In the genomic region with DNA sequence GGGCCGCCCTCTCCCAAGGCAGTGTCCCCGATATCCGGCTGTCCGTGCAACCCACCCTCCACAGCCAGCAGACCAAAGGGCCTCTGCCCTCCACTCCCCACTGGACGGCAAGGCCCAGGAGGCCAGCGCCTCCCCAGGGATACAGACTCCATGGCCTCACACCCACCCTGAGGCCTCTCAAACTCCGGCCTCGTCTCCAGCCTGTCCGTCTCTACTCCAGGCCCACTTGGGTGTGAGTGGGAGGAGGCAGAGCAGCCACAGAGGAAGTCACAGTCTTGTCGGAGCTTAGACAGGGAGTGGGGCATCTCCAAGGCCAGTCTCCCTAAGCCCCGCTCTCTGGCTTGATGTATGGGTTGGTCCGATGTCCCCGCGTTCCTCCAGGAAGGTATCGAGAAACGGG, we compare ENCODE assay signal across 16 cellular contexts.
DNase-seq lines count a peak whose midpoint lies in the region; ATAC-seq and TF ChIP-seq lines count a peak whose summit lies in the region.
"Had no signal": no experiment of that assay in that cellular context is flagged by ENCODE, and none has a peak within 500 bp of the region (broad histone marks: within the 10 kb centered on the region; RNA-seq: fewer than 3 reads in every experiment).

No MANE protein-coding gene starts in this region.

- CTCF ChIA-PET in SK-N-SH (lab: Yijun Ruan, JAX) = interaction anchor here (1.4 kb wide), 1 partner anchor 73 kb away, joined by 3 read pairs; a partner anchor contains a TSS

- H3K4me3 ChIP-seq in GM23338 (no peak overlapping the region), NB4 (ENCODE audit: low read depth, low read length) (no peak overlapping the region), neural progenitor cell (no peak overlapping the region), SK-N-SH (ENCODE audit: low read depth in 2 of 2, low read length in 1 of 2) (no peak overlapping the region)
- H3K4me3 ChIP-seq: A549 had no signal

- TF ChIP-seq CTCF in GM23338 (conservative IDR thresholded peaks at IDR 0.05; ENCODE audit: low read depth in 2 of 2) (no peak), NB4 (IDR thresholded peaks at IDR 0.05; ENCODE audit: low read depth, low read length) (no peak), neural progenitor cell (IDR thresholded peaks at IDR 0.05) (no peak), SK-N-SH (IDR thresholded peaks at IDR 0.05) (no peak)

- H3K9me2 ChIP-seq in GM23338 (ENCODE audit: insufficient read depth) = no peaks in the 10 kb centered on the region
- no peaks in the 10 kb centered on the region for H3K9me2 ChIP-seq in SK-N-SH

- DNase-seq in GM23338 (ENCODE audit: low spot score) = no peak
- peak; percentile 16 for DNase-seq in NB4 (ENCODE audit: low read depth)
- DNase-seq in left kidney (ENCODE audit: low read depth, low spot score) = peak; percentile 24
- no peak for DNase-seq in neural progenitor cell (ENCODE audit: low spot score)
- no peak for DNase-seq in SK-N-SH
- DNase-seq: BE2C; CD4-positive, alpha-beta memory T cell; DMS153; DND-41; GDM1; H7 had no signal

- H4K20me1 ChIP-seq in GM23338 (replicated peaks; ENCODE audit: insufficient read depth) = no peaks in the 10 kb centered on the region; the same call in 1 of the 2 replicates
- H4K20me1 ChIP-seq in neural progenitor cell (ENCODE audit: low read depth) = no peaks in the 10 kb centered on the region
- H4K20me1 ChIP-seq in SK-N-SH (ENCODE audit: insufficient read depth) = no peaks in the 10 kb centered on the region

- peaks cover 27% of the 10 kb centered on the region for H3K4me1 ChIP-seq in GM23338 (ENCODE audit: insufficient read depth)
- peaks cover 61% of the 10 kb centered on the region for H3K4me1 ChIP-seq in neural progenitor cell
- peaks cover 0 to 11% of the 10 kb centered on the region in 2 experiments; a peak in 1 of 4 replicates for H3K4me1 ChIP-seq in SK-N-SH (ENCODE audit: control insufficient read depth in 1 of 2, insufficient read depth in 2 of 2, low read depth in 1 of 2, low read length in 1 of 2)
- H3K4me1 ChIP-seq: A549 had no signal

- H2AFZ ChIP-seq in GM23338 (peak overlapping the region; percentile 52; the same call in 1 of the 2 replicates), neural progenitor cell (replicated peaks) (no peak overlapping the region), SK-N-SH (ENCODE audit: low read depth) (no peak overlapping the region)

- no peaks in the 10 kb centered on the region for H3K27me3 ChIP-seq in GM23338 (ENCODE audit: insufficient read depth)
- H3K27me3 ChIP-seq in neural progenitor cell = no peaks in the 10 kb centered on the region
- no peaks in the 10 kb centered on the region; the same call in 1 of the 2 replicates for H3K27me3 ChIP-seq in SK-N-SH (ENCODE audit: insufficient read depth)
- H3K27me3 ChIP-seq: BE2C had no signal

- H3K36me3 Mint-ChIP-seq in GM23338 (ENCODE audit: low read depth) (no peaks in the 10 kb centered on the region), neural progenitor cell (peaks cover 2% of the 10 kb centered on the region)
- H3K36me3 Mint-ChIP-seq: CD4-positive, alpha-beta memory T cell had no signal

- H3K4me1 Mint-ChIP-seq in GM23338 (peaks cover 46% of the 10 kb centered on the region), neural progenitor cell (peaks cover 64% of the 10 kb centered on the region)
- H3K4me1 Mint-ChIP-seq: CD4-positive, alpha-beta memory T cell had no signal

- H3K4me3 Mint-ChIP-seq in GM23338 = peak overlapping the region; percentile 55; the same call in 1 of the 3 replicates
- no peak overlapping the region for H3K4me3 Mint-ChIP-seq in neural progenitor cell
- H3K4me3 Mint-ChIP-seq: CD4-positive, alpha-beta memory T cell had no signal

- no peak overlapping the region for H3K4me2 ChIP-seq in GM23338
- H3K4me2 ChIP-seq in neural progenitor cell = peak overlapping the region; percentile 55
- H3K4me2 ChIP-seq in SK-N-SH = no peak overlapping the region
- H3K4me2 ChIP-seq: A549 had no signal

- H3K9me3 Mint-ChIP-seq in GM23338 (no peaks in the 10 kb centered on the region; the same call in 2 of the 3 replicates), neural progenitor cell (no peaks in the 10 kb centered on the region)
- H3K9me3 Mint-ChIP-seq: CD4-positive, alpha-beta memory T cell had no signal

- H3K27ac Mint-ChIP-seq in GM23338 (no peak overlapping the region), neural progenitor cell (peak overlapping the region; percentile 25)
- H3K27ac Mint-ChIP-seq: CD4-positive, alpha-beta memory T cell had no signal

- WGBS in SK-N-SH (ENCODE audit: low lambda C conversion rate) = 89% methylated on average over 16 of the region's 16 CpGs

- POLR2A ChIA-PET in SK-N-SH (lab: Yijun Ruan, JAX) = no interaction called here

- H3K9ac ChIP-seq in neural progenitor cell (no peak overlapping the region), SK-N-SH (no peak overlapping the region)

- H3K9me3 ChIP-seq in neural progenitor cell (ENCODE audit: low read depth) (no peaks in the 10 kb centered on the region), SK-N-SH (no peaks in the 10 kb centered on the region)
- H3K9me3 ChIP-seq: A549, BE2C had no signal

- peaks cover 44% of the 10 kb centered on the region for H3K27me3 Mint-ChIP-seq in GM23338 (ENCODE audit: insufficient read depth, low read depth, poor library complexity)
- peaks cover 19% of the 10 kb centered on the region for H3K27me3 Mint-ChIP-seq in neural progenitor cell (ENCODE audit: insufficient read depth, low read depth)

- ATAC-seq in GM23338 (no peak; the same call in 2 of the 3 replicates), HG02885 (IDR thresholded peaks at IDR 0.05; ENCODE audit: poor library complexity, unreplicated experiment) (no peak), HG02642 (IDR thresholded peaks at IDR 0.05; ENCODE audit: poor library complexity, unreplicated experiment) (no peak), GM21423 (IDR thresholded peaks at IDR 0.05; ENCODE audit: unreplicated experiment) (no peak)
- ATAC-seq: A549 had no signal

- H3K79me2 ChIP-seq in GM23338 (replicated peaks; ENCODE audit: insufficient read depth) = no peaks in the 10 kb centered on the region
- no peaks in the 10 kb centered on the region for H3K79me2 ChIP-seq in neural progenitor cell (ENCODE audit: low read depth)
- no peaks in the 10 kb centered on the region for H3K79me2 ChIP-seq in SK-N-SH (ENCODE audit: insufficient read depth)

- TF ChIP-seq RAD21 in SK-N-SH (IDR thresholded peaks at IDR 0.05; ENCODE audit: low read length) = no peak

- no peaks in the 10 kb centered on the region for H3K36me3 ChIP-seq in GM23338 (ENCODE audit: insufficient read depth)
- H3K36me3 ChIP-seq in neural progenitor cell = no peaks in the 10 kb centered on the region
- H3K36me3 ChIP-seq in SK-N-SH (replicated peaks in 1 of 2; ENCODE audit: control insufficient read depth in 1 of 2, insufficient read depth in 2 of 2, low read length in 1 of 2) = no peaks in the 10 kb centered on the region
- H3K36me3 ChIP-seq: BE2C had no signal

- TF ChIP-seq POLR2A in NB4 (IDR thresholded peaks at IDR 0.05; ENCODE audit: extremely low read depth, insufficient read length) = no peak

- H3F3A ChIP-seq in GM23338 (replicated peaks; ENCODE audit: low read depth) (0 out of 2 replicates have a peak, but pooled peaks cover 7% of the 10 kb centered on the region), neural progenitor cell (ENCODE audit: low read depth) (peaks cover 46% of the 10 kb centered on the region), SK-N-SH (replicated peaks; ENCODE audit: insufficient read depth) (peaks cover 4% of the 10 kb centered on the region)

- no peak for TF ChIP-seq EP300 in SK-N-SH (IDR thresholded peaks at IDR 0.05; ENCODE audit: borderline replicate concordance in 1 of 2, low read depth in 1 of 2, low read length in 1 of 2)

- H3K27ac ChIP-seq in GM23338 (ENCODE audit: low read depth) = no peak overlapping the region
- H3K27ac ChIP-seq in neural progenitor cell = peak overlapping the region; percentile 85
- H3K27ac ChIP-seq in SK-N-SH (ENCODE audit: low read depth in 2 of 2, low read length in 1 of 2) = no peak overlapping the region
- H3K27ac ChIP-seq: A549, C4-2B had no signal

TF ChIP-seq in GM23338, 12 proteins besides CTCF, POLR2A, EP300 and RAD21 (continues in another document):
- TF ChIP-seq, protein P1, sequence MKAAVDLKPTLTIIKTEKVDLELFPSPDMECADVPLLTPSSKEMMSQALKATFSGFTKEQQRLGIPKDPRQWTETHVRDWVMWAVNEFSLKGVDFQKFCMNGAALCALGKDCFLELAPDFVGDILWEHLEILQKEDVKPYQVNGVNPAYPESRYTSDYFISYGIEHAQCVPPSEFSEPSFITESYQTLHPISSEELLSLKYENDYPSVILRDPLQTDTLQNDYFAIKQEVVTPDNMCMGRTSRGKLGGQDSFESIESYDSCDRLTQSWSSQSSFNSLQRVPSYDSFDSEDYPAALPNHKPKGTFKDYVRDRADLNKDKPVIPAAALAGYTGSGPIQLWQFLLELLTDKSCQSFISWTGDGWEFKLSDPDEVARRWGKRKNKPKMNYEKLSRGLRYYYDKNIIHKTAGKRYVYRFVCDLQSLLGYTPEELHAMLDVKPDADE (IDR thresholded peaks at IDR 0.05) = no peak
- TF ChIP-seq JUNB (IDR thresholded peaks at IDR 0.05; ENCODE audit: unreplicated experiment) (no peak), POLR2AphosphoS5 (IDR thresholded peaks at IDR 0.05; ENCODE audit: low read depth) (no peak), NANOG (IDR thresholded peaks at IDR 0.05; ENCODE audit: borderline replicate concordance) (no peak), EZH2 (IDR thresholded peaks at IDR 0.05; ENCODE audit: low read depth, unreplicated experiment) (no peak), STAT1 (IDR thresholded peaks at IDR 0.05; ENCODE audit: unreplicated experiment) (no peak)

TF ChIP-seq in SK-N-SH, 30 proteins besides CTCF, POLR2A, EP300 and RAD21 (continues in another document):
- TF ChIP-seq, protein P2, sequence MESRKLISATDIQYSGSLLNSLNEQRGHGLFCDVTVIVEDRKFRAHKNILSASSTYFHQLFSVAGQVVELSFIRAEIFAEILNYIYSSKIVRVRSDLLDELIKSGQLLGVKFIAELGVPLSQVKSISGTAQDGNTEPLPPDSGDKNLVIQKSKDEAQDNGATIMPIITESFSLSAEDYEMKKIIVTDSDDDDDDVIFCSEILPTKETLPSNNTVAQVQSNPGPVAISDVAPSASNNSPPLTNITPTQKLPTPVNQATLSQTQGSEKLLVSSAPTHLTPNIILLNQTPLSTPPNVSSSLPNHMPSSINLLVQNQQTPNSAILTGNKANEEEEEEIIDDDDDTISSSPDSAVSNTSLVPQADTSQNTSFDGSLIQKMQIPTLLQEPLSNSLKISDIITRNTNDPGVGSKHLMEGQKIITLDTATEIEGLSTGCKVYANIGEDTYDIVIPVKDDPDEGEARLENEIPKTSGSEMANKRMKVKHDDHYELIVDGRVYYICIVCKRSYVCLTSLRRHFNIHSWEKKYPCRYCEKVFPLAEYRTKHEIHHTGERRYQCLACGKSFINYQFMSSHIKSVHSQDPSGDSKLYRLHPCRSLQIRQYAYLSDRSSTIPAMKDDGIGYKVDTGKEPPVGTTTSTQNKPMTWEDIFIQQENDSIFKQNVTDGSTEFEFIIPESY (IDR thresholded peaks at IDR 0.05; ENCODE audit: borderline replicate concordance, low read depth) = no peak
- TF ChIP-seq RFX5 (IDR thresholded peaks at IDR 0.05; ENCODE audit: low read length) = no peak
- no peak for TF ChIP-seq FOXM1 (IDR thresholded peaks at IDR 0.05; ENCODE audit: low read depth)
- no peak for TF ChIP-seq EZH2phosphoT487 (IDR thresholded peaks at IDR 0.05; ENCODE audit: borderline replicate concordance, low read depth)
- TF ChIP-seq ELF1 (IDR thresholded peaks at IDR 0.05) = no peak
- no peak for TF ChIP-seq CHD2 (IDR thresholded peaks at IDR 0.05; ENCODE audit: low read length, partially characterized antibody)

Comparison
In these comparisons a context has a peak if more than half of its experiments do, and no peak if none do; other contexts are left out.
1. DNase-seq: peak in NB4 (single experiment) and left kidney (single experiment); none in GM23338 (single experiment), neural progenitor cell (single experiment) and SK-N-SH (single experiment).